ENCODE assay signal across 1 cellular context in genomic region chr19:32359581-32359980, GRCh38.
TF ChIP-seq lines count a peak whose summit lies in the region.

No MANE protein-coding gene starts in this region.

TF ChIP-seq in HepG2, 621 proteins besides CTCF, POLR2A, EP300 and RAD21:
- TF ChIP-seq ZNF609 (CRISPR knock-in tag; IDR thresholded peaks at IDR 0.05; ENCODE audit: borderline replicate concordance) (no peak), ZNF770 (CRISPR knock-in tag; IDR thresholded peaks at IDR 0.05) (peak; percentile 29; the same call in 1 of the 2 replicates)
